In the genomic region with DNA sequence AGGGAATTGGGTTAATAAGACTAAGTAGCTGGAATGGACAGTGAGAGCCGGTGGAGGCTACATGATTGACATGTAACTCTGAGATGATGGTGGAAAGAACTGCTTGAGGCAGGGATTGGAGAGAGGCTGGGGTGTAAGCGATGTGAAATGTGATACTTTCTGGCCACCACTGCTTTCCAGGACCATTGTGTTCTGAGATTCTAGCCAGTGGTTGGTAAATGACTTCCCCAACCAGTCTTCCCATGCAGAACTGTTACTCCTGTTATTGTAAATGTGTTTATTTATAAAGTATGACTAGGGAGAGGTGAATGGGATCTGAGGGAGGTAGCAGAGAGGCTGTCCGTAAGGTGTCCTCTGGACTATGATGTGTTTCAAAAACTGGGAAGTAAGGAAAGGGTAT, we compare ENCODE assay signal across 18 cellular contexts. TPM values are rescaled to one million over a fixed set of nuclear protein-coding genes. Genes with fewer than 3 reads are reported as not detected.
DNase-seq lines count a peak whose midpoint lies in the region; ATAC-seq and TF ChIP-seq lines count a peak whose summit lies in the region.
"Had no signal": no experiment of that assay in that cellular context is flagged by ENCODE, and none has a peak within 500 bp of the region (broad histone marks: within the 10 kb centered on the region; RNA-seq: fewer than 3 reads in every experiment).

No MANE protein-coding gene starts in this region.

- intact Hi-C loops in cardiac septum (cut with DNase I) = loop anchor here (5.0 kb wide), 1 partner anchor 174 kb away; no protein-coding TSS in a partner anchor

- H3K4me3 ChIP-seq in KMS-11 (IDR thresholded peaks at IDR 0.05; ENCODE audit: insufficient read depth, low read depth, low read length) = no peak overlapping the region
- H3K4me3 ChIP-seq: BLaER1 treated with 17β-estradiol and CSF1 and Interleukin-3, amounts not matched to agents 10 nM and 100 nM had no signal

- H3K36me3 ChIP-seq in KMS-11 (ENCODE audit: insufficient read depth) = no peaks in the 10 kb centered on the region

- H3K27ac ChIP-seq in KMS-11 = no peak overlapping the region
- H3K27ac ChIP-seq: BLaER1 treated with 17β-estradiol and CSF1 and Interleukin-3, amounts not matched to agents 10 nM and 100 nM had no signal

- H3K4me2 ChIP-seq in KMS-11 = peak overlapping the region; percentile 29; the same call in 1 of the 2 replicates
- H3K4me2 ChIP-seq: BLaER1 treated with 17β-estradiol and CSF1 and Interleukin-3, amounts not matched to agents 10 nM and 100 nM had no signal

- H3K4me1 ChIP-seq in KMS-11 (ENCODE audit: low read depth, poor library complexity, severe bottlenecking) = peaks cover 31% of the 10 kb centered on the region

- H3K27ac Mint-ChIP-seq in stimulated activated effector memory CD8-positive, alpha-beta T cell treated with anti-CD3 and anti-CD28 coated beads, Interleukin-12 subunit alpha, Interleukin-12 subunit beta, amount 100 ng/mL, for 72 hours = peak overlapping the region; percentile 26
- H3K27ac Mint-ChIP-seq: B cell had no signal

- H3K36me3 Mint-ChIP-seq in stimulated activated effector memory CD8-positive, alpha-beta T cell treated with anti-CD3 and anti-CD28 coated beads, Interleukin-12 subunit alpha, Interleukin-12 subunit beta, amount 100 ng/mL, for 72 hours = peaks cover 68% of the 10 kb centered on the region

- H3K4me3 Mint-ChIP-seq in stimulated activated effector memory CD8-positive, alpha-beta T cell treated with anti-CD3 and anti-CD28 coated beads, Interleukin-12 subunit alpha, Interleukin-12 subunit beta, amount 100 ng/mL, for 72 hours = no peak overlapping the region
- H3K4me3 Mint-ChIP-seq: B cell; CD8-positive, alpha-beta memory T cell had no signal

- H3K9me3 Mint-ChIP-seq in stimulated activated effector memory CD8-positive, alpha-beta T cell treated with anti-CD3 and anti-CD28 coated beads, Interleukin-12 subunit alpha, Interleukin-12 subunit beta, amount 100 ng/mL, for 72 hours = no peaks in the 10 kb centered on the region
- H3K9me3 Mint-ChIP-seq: CD8-positive, alpha-beta memory T cell had no signal

- peaks cover 8% of the 10 kb centered on the region for H3K4me1 Mint-ChIP-seq in stimulated activated effector memory CD8-positive, alpha-beta T cell treated with anti-CD3 and anti-CD28 coated beads, Interleukin-12 subunit alpha, Interleukin-12 subunit beta, amount 100 ng/mL, for 72 hours

- no peak for ATAC-seq in stimulated activated effector memory CD8-positive, alpha-beta T cell treated with anti-CD3 and anti-CD28 coated beads, Interleukin-12 subunit alpha, Interleukin-12 subunit beta, amount 100 ng/mL, for 72 hours
- ATAC-seq in GM21717 (IDR thresholded peaks at IDR 0.05; ENCODE audit: unreplicated experiment) = no peak
- ATAC-seq: HCT116 had no signal

- H2AFZ ChIP-seq in KMS-11 (ENCODE audit: low read depth) = no peak overlapping the region

- no peaks in the 10 kb centered on the region for H3K27me3 ChIP-seq in KMS-11 (ENCODE audit: insufficient read depth, low read depth)
- H3K27me3 ChIP-seq: BLaER1 treated with 17β-estradiol and CSF1 and Interleukin-3, amounts not matched to agents 10 nM and 100 nM had no signal

- no peak overlapping the region for H3K9ac ChIP-seq in KMS-11
- H3K9ac ChIP-seq: BLaER1 treated with 17β-estradiol and CSF1 and Interleukin-3, amounts not matched to agents 10 nM and 100 nM had no signal

- no peak for TF ChIP-seq CTCF in KMS-11 (conservative IDR thresholded peaks at IDR 0.05; ENCODE audit: low read depth, low read length)

- no peaks in the 10 kb centered on the region for H3K79me2 ChIP-seq in KMS-11 (ENCODE audit: insufficient read depth, low read depth)

- peak; percentile 16 for DNase-seq in ELF-1 (ENCODE audit: low read depth, low spot score)
- DNase-seq in iPS-NIHi11 (ENCODE audit: low spot score) = peak; percentile 32
- DNase-seq in stimulated activated effector memory CD8-positive, alpha-beta T cell treated with anti-CD3 and anti-CD28 coated beads, Interleukin-12 subunit alpha, Interleukin-12 subunit beta, amount 100 ng/mL, for 72 hours (ENCODE audit: low spot score in 2 of 2) = no peak
- no peak for DNase-seq in SK-N-DZ (ENCODE audit: low spot score)
- no peak for DNase-seq in cardiac septum (ENCODE audit: low spot score)
- DNase-seq: CD8-positive, alpha-beta memory T cell; COR-L47; DMS 273 treated with DMSO at 0.1 percent for 48 hours; DMS53; DND-41; EL; GOT3; H7 had no signal

- no peaks in the 10 kb centered on the region; the same call in 1 of the 2 replicates for H4K20me1 ChIP-seq in KMS-11 (ENCODE audit: insufficient read depth)

RNA-seq across cellular contexts. Expression of a gene that starts 18.1 kb away (rescaled TPM):
- 38.3 and 45.8 TPM in 2 replicates for polyA plus RNA-seq in SK-N-DZ (2014; cell fraction: cytosol; rRNA removed)
- 18.4 and 22.8 TPM in 2 replicates for polyA plus RNA-seq in SK-N-DZ (2014; cell fraction: nucleus; rRNA removed)
- total RNA-seq in cardiac septum = 32.8 TPM

RNA-seq across cellular contexts. Expression of a gene that starts 47.5 kb away (rescaled TPM):
- not detected in 2 replicates for polyA plus RNA-seq in SK-N-DZ (2014; cell fraction: cytosol; rRNA removed)
- polyA plus RNA-seq in SK-N-DZ (2014; cell fraction: nucleus; rRNA removed) = 0.35 TPM in 1 of 2 replicates, not detected in the other
- total RNA-seq in cardiac septum = 12.0 TPM

Comparison
In these comparisons a context has a peak if more than half of its experiments do, and no peak if none do; other contexts are left out.
1. DNase-seq: peak in ELF-1 (single experiment) and iPS-NIHi11 (single experiment); none in stimulated activated effector memory CD8-positive, alpha-beta T cell treated with anti-CD3 and anti-CD28 coated beads, Interleukin-12 subunit alpha, Interleukin-12 subunit beta, amount 100 ng/mL, for 72 hours (0 of 2), SK-N-DZ (single experiment) and cardiac septum (single experiment).